8 cellular contexts compared by ENCODE assay signal in genomic region chr22:43150731-43151206, GRCh38. TPM values are rescaled to one million over a fixed set of nuclear protein-coding genes. Genes with fewer than 3 reads are reported as not detected.
DNase-seq lines count a peak whose midpoint lies in the region; ATAC-seq and TF ChIP-seq lines count a peak whose summit lies in the region.

No MANE protein-coding gene starts in this region.

- intact Hi-C loops in transverse colon (cut with DNase I; ENCODE audit: low total_unique reads), result no loop called here

- H3K4me3 ChIP-seq in brain microvascular endothelial cell (ENCODE audit: low read depth, low read length) (peak overlapping the region; percentile 81), lung (peak overlapping the region; percentile 27), transverse colon (peak overlapping the region; percentile 60 to 95 (median 70))

- H3K36me3 ChIP-seq in brain microvascular endothelial cell (replicated peaks) (peaks cover 8% of the 10 kb centered on the region), lung (ENCODE audit: control insufficient read depth in 2 of 2, insufficient read depth in 2 of 2, low read length in 2 of 2) (peaks cover 0 to 5% of the 10 kb centered on the region in 2 donors), transverse colon (no peaks in the 10 kb centered on the region)

- H3K4me1 ChIP-seq in lung (ENCODE audit: control insufficient read depth in 2 of 2, insufficient read depth in 2 of 2, low read length in 2 of 2) (peaks cover 0 to 14% of the 10 kb centered on the region in 2 donors), transverse colon (peaks cover 14 to 47% (median 35%) of the 10 kb centered on the region in 4 donors)

- DNase-seq in activated naive CD4-positive, alpha-beta T cell treated with anti-CD3 and anti-CD28 coated beads, Interleukin-2, amount 10 ng/mL, durations not matched to agents 7 days and 5 days, result no peak
- no peak for DNase-seq in activated naive CD4-positive, alpha-beta T cell (lab: John Stamatoyannopoulos, UW)
- no peak for DNase-seq in brain microvascular endothelial cell
- no peak for DNase-seq in lung (ENCODE audit: low spot score)
- no peak for DNase-seq in transverse colon
- DNase-seq in NCI-H1694 (lab: John Stamatoyannopoulos, UW), result no peak
- no peak for DNase-seq in NCI-H82 treated with DMSO at 0.1 percent for 48 hours (lab: John Stamatoyannopoulos, UW; ENCODE audit: unreplicated experiment)

- no peaks in the 10 kb centered on the region for H3K9me3 Mint-ChIP-seq in activated naive CD4-positive, alpha-beta T cell treated with anti-CD3 and anti-CD28 coated beads, Interleukin-2, amount 10 ng/mL, durations not matched to agents 7 days and 5 days

- H3K4me1 Mint-ChIP-seq in activated naive CD4-positive, alpha-beta T cell treated with anti-CD3 and anti-CD28 coated beads, Interleukin-2, amount 10 ng/mL, durations not matched to agents 7 days and 5 days, result peaks cover 47% of the 10 kb centered on the region

- in situ Hi-C loops in brain microvascular endothelial cell (cut with HindIII; ENCODE audit: low pct_ligation_motif_present, low sequenced_read_pairs), result no loop called here
- in situ Hi-C loops in transverse colon (cut with MboI; ENCODE audit: low pct_ligation_motif_present in 1 of 4, low pct_unique_long_range_greater_than_20kb in 1 of 4, low sequenced_read_pairs in 3 of 4), result no loop called here

- 71 to 72% methylated on average over 15 of the region's 15 CpGs for WGBS in lung, 2 donors
- 51 to 71% methylated on average over 7 to 15 of the region's 15 CpGs for WGBS in transverse colon (ENCODE audit: low coverage in 1 of 2), 2 donors

- H3K27me3 ChIP-seq in brain microvascular endothelial cell (replicated peaks), result no peaks in the 10 kb centered on the region
- no peaks in the 10 kb centered on the region for H3K27me3 ChIP-seq in lung (ENCODE audit: control insufficient read depth, insufficient read depth)
- H3K27me3 ChIP-seq in transverse colon, result no peaks in the 10 kb centered on the region

- no peaks in the 10 kb centered on the region for H3K9me3 ChIP-seq in lung (ENCODE audit: control insufficient read depth in 2 of 2, insufficient read depth in 1 of 2, low read length in 1 of 2)
- no peaks in the 10 kb centered on the region for H3K9me3 ChIP-seq in transverse colon

- no peak for TF ChIP-seq EP300 in transverse colon (IDR thresholded peaks at IDR 0.05; ENCODE audit: low read depth)

- H3K4me3 Mint-ChIP-seq in activated naive CD4-positive, alpha-beta T cell treated with anti-CD3 and anti-CD28 coated beads, Interleukin-2, amount 10 ng/mL, durations not matched to agents 7 days and 5 days, result peak overlapping the region; percentile 88

- peak overlapping the region; percentile 90 for H3K27ac Mint-ChIP-seq in activated naive CD4-positive, alpha-beta T cell treated with anti-CD3 and anti-CD28 coated beads, Interleukin-2, amount 10 ng/mL, durations not matched to agents 7 days and 5 days

- CTCF ChIA-PET in activated naive CD4-positive, alpha-beta T cell treated with anti-CD3 and anti-CD28 coated beads, Interleukin-2, amount 10 ng/mL, durations not matched to agents 7 days and 5 days (lab: Charles Lee), result interaction anchor here (0.9 to 1.1 kb wide), 2 partner anchors 8 to 61 kb away, joined by 3 read pairs; no protein-coding TSS in a partner anchor

- no peak for ATAC-seq in lung (ENCODE audit: insufficient read depth, low FRiP score)
- no peak for ATAC-seq in HG03571 (IDR thresholded peaks at IDR 0.05; ENCODE audit: unreplicated experiment)

- TF ChIP-seq CTCF in brain microvascular endothelial cell (IDR thresholded peaks at IDR 0.05; ENCODE audit: low read depth, low read length, missing control alignments) (no peak), lung (IDR thresholded peaks at IDR 0.05; ENCODE audit: control extremely low read depth, extremely low read depth) (no peak), transverse colon (IDR thresholded peaks at IDR 0.05) (no peak)

- TF ChIP-seq POLR2A in transverse colon (IDR thresholded peaks at IDR 0.05), result no peak

- H3K27ac ChIP-seq in brain microvascular endothelial cell (no peak overlapping the region), lung (ENCODE audit: low read depth in 1 of 2, low read length in 1 of 2) (peak overlapping the region in 1 of 2 donors; percentile 66), transverse colon (peak overlapping the region; percentile 90 to 94 (median 94))

- no peaks in the 10 kb centered on the region for H3K27me3 Mint-ChIP-seq in activated naive CD4-positive, alpha-beta T cell treated with anti-CD3 and anti-CD28 coated beads, Interleukin-2, amount 10 ng/mL, durations not matched to agents 7 days and 5 days

- H3K36me3 Mint-ChIP-seq in activated naive CD4-positive, alpha-beta T cell treated with anti-CD3 and anti-CD28 coated beads, Interleukin-2, amount 10 ng/mL, durations not matched to agents 7 days and 5 days, result no peaks in the 10 kb centered on the region

RNA-seq across cellular contexts. Expression of gene TSPO, which starts 0.6 kb away (rescaled TPM):
- total RNA-seq in lung (100 to 1,000 TPM in 1 of 2 donors, 10 to 100 TPM in 1; 86.1 to 276 TPM), transverse colon (100 to 1,000 TPM; 307 to 452 (median 365) TPM)
- 100 to 1,000 TPM; 292 to 707 TPM for polyA plus RNA-seq in lung

RNA-seq across cellular contexts. Expression of gene MCAT, which starts 7.6 kb away (rescaled TPM):
- 10 to 100 TPM; 15.6 to 23.9 TPM for total RNA-seq in lung
- 10 to 100 TPM; 19.9 to 22.1 TPM for polyA plus RNA-seq in lung
- total RNA-seq in transverse colon, result 10 to 100 TPM; 20.9 to 24.3 (median 22.5) TPM

RNA-seq across cellular contexts. Expression of gene TTLL12, which starts 36.2 kb away (rescaled TPM):
- 10 to 100 TPM; 15.8 to 35.5 TPM for total RNA-seq in lung
- polyA plus RNA-seq in lung, result 10 to 100 TPM; 20.0 to 30.7 TPM
- 100 to 1,000 TPM in 3 of 4 donors, 10 to 100 TPM in 1; 88.1 to 171 (median 161) TPM for total RNA-seq in transverse colon

RNA-seq across cellular contexts. Expression of gene BIK, which starts 40.2 kb away (rescaled TPM):
- total RNA-seq in lung, result 1 to 10 TPM; 2.7 to 6.1 TPM
- 1 to 10 TPM; 3.1 to 7.6 TPM for polyA plus RNA-seq in lung
- 10 to 100 TPM; 10.1 to 23.5 (median 14.4) TPM for total RNA-seq in transverse colon

Comparison
In these comparisons a context has a peak if more than half of its experiments do, and no peak if none do; other contexts are left out.
1. H3K4me3 ChIP-seq: peak in every context shown above with its lines; median percentile 81 in brain microvascular endothelial cell; 70 in transverse colon; 27 in lung.